In genomic region chr22:37156686-37157435, GRCh38 we compare ENCODE assay signal across 23 cellular contexts. TPM values are rescaled to one million over a fixed set of nuclear protein-coding genes. Genes with fewer than 3 reads are reported as not detected.
A peak's percentile ranks its signal among the peaks of the same experiment; 100 is the strongest.
DNase-seq lines count a peak whose midpoint lies in the region; ATAC-seq, FAIRE-seq and TF ChIP-seq lines count a peak whose summit lies in the region.
"Had no signal": no experiment of that assay in that cellular context is flagged by ENCODE, and none has a peak within 500 bp of the region (broad histone marks: within the 10 kb centered on the region; RNA-seq: fewer than 3 reads in every experiment).

No MANE protein-coding gene starts in this region.

- no peak overlapping the region for H3K4me3 ChIP-seq in IMR-90 (ENCODE audit: insufficient read depth, low read depth, low read length)
- no peak overlapping the region for H3K4me3 ChIP-seq in mucosa of descending colon

- H3K4me3 Mint-ChIP-seq in activated T-cell treated with anti-CD3 and anti-CD28 coated beads, Interleukin-2, amount 50 U/mL, for 72 hours, result peak overlapping the region in 1 of 2 donors; percentile 31
- H3K4me3 Mint-ChIP-seq in immature natural killer cell, result peak overlapping the region; percentile 46 to 84 (median 64)

- no peak overlapping the region for H3K18ac ChIP-seq in IMR-90 (ENCODE audit: low read depth, low read length)

- no peak overlapping the region for H4K8ac ChIP-seq in IMR-90 (ENCODE audit: low read depth in 2 of 2, low read length in 2 of 2)

- H3K14ac ChIP-seq in IMR-90 (replicated peaks; ENCODE audit: low read depth, low read length), result no peak overlapping the region

- H2BK20ac ChIP-seq in IMR-90 (ENCODE audit: low read depth, low read length), result no peak overlapping the region

- H3K4ac ChIP-seq in IMR-90 (ENCODE audit: low read depth, low read length), result no peak overlapping the region

- no peak overlapping the region for H3K4me2 ChIP-seq in IMR-90 (ENCODE audit: low read depth, low read length)

- H3K4me1 ChIP-seq in IMR-90 (ENCODE audit: control insufficient read depth, insufficient read depth, low read length) (no peaks in the 10 kb centered on the region), mucosa of descending colon (ENCODE audit: low read depth) (no peaks in the 10 kb centered on the region)

- TF ChIP-seq POLR2A in IMR-90 (IDR thresholded peaks at IDR 0.05; ENCODE audit: low read depth, low read length), result no peak

- no peak for ATAC-seq in activated T-cell treated with anti-CD3 and anti-CD28 coated beads, Interleukin-2, amount 50 U/mL, for 72 hours (replicated peaks in 1 of 2)
- ATAC-seq in IMR-90 (ENCODE audit: low read depth) (no peak), GM18517 (IDR thresholded peaks at IDR 0.05; ENCODE audit: unreplicated experiment) (no peak), mucosa of descending colon (no peak)
- ATAC-seq: HepG2, PC-3 had no signal

- TF ChIP-seq CTCF in IMR-90 (conservative IDR thresholded peaks at IDR 0.05; ENCODE audit: low read depth, low read length), result no peak
- no peak for TF ChIP-seq CTCF in mucosa of descending colon (IDR thresholded peaks at IDR 0.05)

- H4K91ac ChIP-seq in IMR-90 (ENCODE audit: insufficient read depth, low read depth, low read length), result no peak overlapping the region

- no peak overlapping the region for H3K27ac ChIP-seq in IMR-90 (ENCODE audit: insufficient read depth, low read length)
- H3K27ac ChIP-seq: RWPE1 had no signal

- H3K9me3 Mint-ChIP-seq in activated T-cell treated with anti-CD3 and anti-CD28 coated beads, Interleukin-2, amount 50 U/mL, for 72 hours, result peaks cover under 1 to 3% of the 10 kb centered on the region in 2 donors
- no peaks in the 10 kb centered on the region for H3K9me3 Mint-ChIP-seq in immature natural killer cell

- H3K36me3 ChIP-seq in IMR-90 (ENCODE audit: control insufficient read depth, insufficient read depth, low read length), result no peaks in the 10 kb centered on the region
- H3K36me3 ChIP-seq in mucosa of descending colon (ENCODE audit: low read depth), result no peaks in the 10 kb centered on the region

- H3K36me3 Mint-ChIP-seq in activated T-cell treated with anti-CD3 and anti-CD28 coated beads, Interleukin-2, amount 50 U/mL, for 72 hours (ENCODE audit: insufficient read depth in 2 of 2), result peaks cover 3 to 12% of the 10 kb centered on the region in 2 donors
- peaks cover 0 to 7% (median 4%) of the 10 kb centered on the region in 3 donors for H3K36me3 Mint-ChIP-seq in immature natural killer cell

- BruUV-seq in IMR-90 (replicated peaks; lab: Mats Ljungman, UMichigan), result no TSS peak

- no peak overlapping the region for H2BK15ac ChIP-seq in IMR-90 (ENCODE audit: low read depth, low read length)

- no peak for DNase-seq in activated T-cell treated with anti-CD3 and anti-CD28 coated beads, Interleukin-2, amount 50 U/mL, for 72 hours
- no peak for DNase-seq in activated T-cell treated with anti-CD3 and anti-CD28 coated beads, Interleukin-2, amount 50 U/mL, for 1 hour
- DNase-seq in IMR-90 (no peak), immature natural killer cell (no peak), urothelium cell line (ENCODE audit: low spot score) (no peak), mucosa of descending colon (no peak)
- DNase-seq: C1 segment of cervical spinal cord, COR-L47, GF-D8, NCI-H1092, NCI-H146, NCI-H2081, NCI-H748 treated with DMSO at 0.1 percent for 48 hours, PC-3 had no signal

- no peak overlapping the region for H3K23ac ChIP-seq in IMR-90 (ENCODE audit: low read depth, low read length)

- H3K27me3 Mint-ChIP-seq in activated T-cell treated with anti-CD3 and anti-CD28 coated beads, Interleukin-2, amount 50 U/mL, for 72 hours (ENCODE audit: low read depth), result no peaks in the 10 kb centered on the region
- peaks cover 5 to 23% (median 10%) of the 10 kb centered on the region in 3 donors for H3K27me3 Mint-ChIP-seq in immature natural killer cell (ENCODE audit: low read depth in 3 of 3)

- H2AFZ ChIP-seq in IMR-90 (replicated peaks; ENCODE audit: low read length, poor library complexity), result no peak overlapping the region

- H2AK5ac ChIP-seq in IMR-90 (ENCODE audit: low read depth, low read length), result no peak overlapping the region

- peaks cover 23% of the 10 kb centered on the region for H3K27me3 ChIP-seq in IMR-90 (ENCODE audit: control insufficient read depth, insufficient read depth, low read length)

- FAIRE-seq in urothelium cell line (lab: Jason Lieb, UNC), result peak; percentile 44
- FAIRE-seq: GM18507, H54, HepG2 had no signal

- no peak overlapping the region for H2BK120ac ChIP-seq in IMR-90 (ENCODE audit: low read depth, low read length)

- no peak overlapping the region for H2BK5ac ChIP-seq in IMR-90 (ENCODE audit: low read depth, low read length, poor library complexity, severe bottlenecking)

- H4K5ac ChIP-seq in IMR-90 (ENCODE audit: low read depth, low read length), result no peak overlapping the region

- dilution Hi-C loops in IMR-90 (cut with HindIII; ENCODE audit: low sequenced_read_pairs, unreplicated experiment), result no loop called here

- H3K27ac Mint-ChIP-seq in activated T-cell treated with anti-CD3 and anti-CD28 coated beads, Interleukin-2, amount 50 U/mL, for 72 hours, result peak overlapping the region; percentile 16
- H3K27ac Mint-ChIP-seq in immature natural killer cell, result peak overlapping the region; percentile 93 to 99 (median 96)

- no peak overlapping the region for H3K9ac ChIP-seq in IMR-90 (ENCODE audit: low read depth, low read length)

- no peak overlapping the region for H3K56ac ChIP-seq in IMR-90 (ENCODE audit: extremely low read depth, insufficient read depth, low read length)

- POLR2A ChIA-PET in IMR-90 (lab: Charles Lee; ENCODE audit: unreplicated experiment), result no interaction called here

- H3K9me1 ChIP-seq in IMR-90 (ENCODE audit: insufficient read depth, low read length), result peaks cover 2% of the 10 kb centered on the region; the same call in 1 of the 2 replicates

- peaks cover 87% of the 10 kb centered on the region for H3K4me1 Mint-ChIP-seq in activated T-cell treated with anti-CD3 and anti-CD28 coated beads, Interleukin-2, amount 50 U/mL, for 72 hours (ENCODE audit: low read depth)
- peaks cover 92 to 94% of the 10 kb centered on the region in 2 donors for H3K4me1 Mint-ChIP-seq in immature natural killer cell

- WGBS in IMR-90 (ENCODE audit: extremely low coverage in 2 of 2, insufficient read length in 1 of 2), 2 experiments, result 62% methylated on average over 2 of the region's 13 CpGs; no CpG with 5 or more reads in 1 of the 2 experiments

- peak overlapping the region; percentile 42 for H2AK9ac ChIP-seq in IMR-90 (replicated peaks; ENCODE audit: low read depth, low read length, poor library complexity)

- in situ Hi-C loops in IMR-90 (cut with MboI; ENCODE audit: low sequenced_read_pairs), result no loop called here

- peaks cover 11% of the 10 kb centered on the region; the same call in 1 of the 2 replicates for H3K9me3 ChIP-seq in IMR-90 (ENCODE audit: control insufficient read depth, insufficient read depth, low read length)
- H3K9me3 ChIP-seq in mucosa of descending colon, result no peaks in the 10 kb centered on the region

- H3K79me1 ChIP-seq in IMR-90 (ENCODE audit: low read depth in 1 of 2, low read length in 2 of 2), result no peaks in the 10 kb centered on the region

- CTCF ChIA-PET in IMR-90 (lab: Yijun Ruan, JAX), result interaction anchor here (0.9 kb wide), 1 partner anchor 43 kb away, joined by 3 read pairs; no protein-coding TSS in a partner anchor

- H4K20me1 ChIP-seq in IMR-90 (ENCODE audit: insufficient read depth, low read length), result no peaks in the 10 kb centered on the region

- intact Hi-C loops in IMR-90 (cut with micrococcal nuclease), result no loop called here
- intact Hi-C loops in mucosa of descending colon (cut with DNase I, micrococcal nuclease), result loop anchor here in 1 of 2 donors (10.0 kb wide), 1 partner anchor 48 kb away; no protein-coding TSS in a partner anchor

- TF ChIP-seq RAD21 in IMR-90 (IDR thresholded peaks at IDR 0.05; ENCODE audit: low read length), result no peak

TF ChIP-seq in IMR-90, 13 proteins besides CTCF, POLR2A, EP300 and RAD21 (continues in another document):
- TF ChIP-seq BHLHE40 (IDR thresholded peaks at IDR 0.05; ENCODE audit: low read depth, low read length), result no peak
- TF ChIP-seq CHD1 (IDR thresholded peaks at IDR 0.05; ENCODE audit: low read depth, low read length), result no peak

RNA-seq across cellular contexts. Expression of gene IL2RB, which starts 7.1 kb away (rescaled TPM):
- total RNA-seq in activated T-cell treated with anti-CD3 and anti-CD28 coated beads, Interleukin-2, amount 50 U/mL, for 72 hours, result 100 to 1,000 TPM; 313 to 440 TPM
- total RNA-seq in IMR-90 (2012; rRNA removed) (not detected in 2 replicates), mucosa of descending colon (1 to 10 TPM; 4.5 to 5.8 (median 5.3) TPM)
- polyA plus RNA-seq in IMR-90 (2012; rRNA removed) (1.0 and 1.2 TPM in 2 replicates), immature natural killer cell (1,000 to 10,000 TPM in 1 of 3 donors, 100 to 1,000 TPM in 2; 863 to 2,762 (median 893) TPM)
- polyA plus RNA-seq in IMR-90 (2012; cell fraction: cytosol; rRNA removed), result 0.82 and 1.5 TPM in 2 replicates
- polyA plus RNA-seq in IMR-90 (2012; cell fraction: nucleus; rRNA removed; ENCODE audit: low replicate concordance), result 0.19 and 0.29 TPM in 2 replicates
- total RNA-seq: Daoy, HepG2, MCF 10A, NCI-H460, PC-3 had no signal
- polyA plus RNA-seq: HepG2 had no signal

RNA-seq across cellular contexts. Expression of gene C1QTNF6, which starts 31.2 kb away (rescaled TPM):
- total RNA-seq in activated T-cell treated with anti-CD3 and anti-CD28 coated beads, Interleukin-2, amount 50 U/mL, for 72 hours, result 10 to 100 TPM; 22.7 to 30.0 TPM
- total RNA-seq in IMR-90 (2012; rRNA removed) (1.1 TPM in 2 replicates), mucosa of descending colon (10 to 100 TPM in 2 of 3 donors, 1 to 10 TPM in 1; 8.9 to 22.5 (median 13.3) TPM)
- polyA plus RNA-seq in IMR-90 (2012; rRNA removed) (10.0 and 10.9 TPM in 2 replicates), immature natural killer cell (1 to 10 TPM in 2 of 3 donors, not detected in 1; 1.5 to 1.8 TPM)
- 3.1 and 9.8 TPM in 2 replicates for polyA plus RNA-seq in IMR-90 (2012; cell fraction: cytosol; rRNA removed)
- polyA plus RNA-seq in IMR-90 (2012; cell fraction: nucleus; rRNA removed; ENCODE audit: low replicate concordance), result 53.9 and 59.1 TPM in 2 replicates

RNA-seq across cellular contexts. Expression of gene TMPRSS6, which starts 47.3 kb away (rescaled TPM):
- 10 to 100 TPM; 26.8 to 59.4 TPM for total RNA-seq in activated T-cell treated with anti-CD3 and anti-CD28 coated beads, Interleukin-2, amount 50 U/mL, for 72 hours
- total RNA-seq in IMR-90 (2012; rRNA removed), result not detected in 2 replicates
- polyA plus RNA-seq in IMR-90 (2012; rRNA removed), result not detected in 2 replicates
- not detected in 2 replicates for polyA plus RNA-seq in IMR-90 (2012; cell fraction: cytosol; rRNA removed)
- polyA plus RNA-seq in IMR-90 (2012; cell fraction: nucleus; rRNA removed; ENCODE audit: low replicate concordance), result not detected in 2 replicates
- polyA plus RNA-seq in immature natural killer cell, result under 1 TPM in 2 of 3 donors, not detected in 1; 0.28 to 0.52 TPM
- total RNA-seq in mucosa of descending colon, result under 1 TPM in 2 of 3 donors, not detected in 1; 0.29 to 0.46 TPM
- total RNA-seq: A673, Daoy, MCF 10A, NCI-H460 had no signal

RNA-seq across cellular contexts. Expression of gene SSTR3, which starts 55.4 kb away (rescaled TPM):
- 10 to 100 TPM in 1 of 2 donors, 1 to 10 TPM in 1; 10.0 to 14.6 TPM for total RNA-seq in activated T-cell treated with anti-CD3 and anti-CD28 coated beads, Interleukin-2, amount 50 U/mL, for 72 hours
- total RNA-seq in IMR-90 (2012; rRNA removed), result under 0.01 TPM in 2 replicates
- polyA plus RNA-seq in IMR-90 (2012; rRNA removed), result 0.07 TPM in 2 replicates
- polyA plus RNA-seq in IMR-90 (2012; cell fraction: cytosol; rRNA removed), result 0.03 and 0.04 TPM in 2 replicates
- 0.09 and 0.16 TPM in 2 replicates for polyA plus RNA-seq in IMR-90 (2012; cell fraction: nucleus; rRNA removed; ENCODE audit: low replicate concordance)
- not detected for polyA plus RNA-seq in immature natural killer cell
- under 1 TPM in 2 of 3 donors, not detected in 1; 0.09 to 0.10 TPM for total RNA-seq in mucosa of descending colon
- total RNA-seq: A673, Daoy, MCF 10A, NCI-H460 had no signal

Comparison
In these comparisons a context has a peak if more than half of its experiments do, and no peak if none do; other contexts are left out.
1. RNA of gene IL2RB, which starts 7.1 kb away (total RNA-seq): 313 to 440 TPM in activated T-cell treated with anti-CD3 and anti-CD28 coated beads, Interleukin-2, amount 50 U/mL, for 72 hours; 4.5 to 5.8 TPM in mucosa of descending colon and not detected in IMR-90; every median in the first group is over 10 times any median in the second.
2. RNA of gene TMPRSS6, which starts 47.3 kb away (total RNA-seq): 26.8 to 59.4 TPM in activated T-cell treated with anti-CD3 and anti-CD28 coated beads, Interleukin-2, amount 50 U/mL, for 72 hours; 0.29 to 0.46 TPM in mucosa of descending colon and not detected in IMR-90; every median in the first group is over 10 times any median in the second.